In genomic region chr6:141890661-141891060, GRCh38 we compare ENCODE assay signal across 27 cellular contexts.
"Had no signal": no experiment of that assay in that cellular context is flagged by ENCODE, and none has a peak within 500 bp of the region (broad histone marks: within the 10 kb centered on the region; RNA-seq: fewer than 3 reads in every experiment).

No MANE protein-coding gene starts in this region.

- H3K27ac Mint-ChIP-seq: activated CD4-positive, alpha-beta memory T cell treated with anti-CD3 and anti-CD28 coated beads, Interleukin-2, amount 10 ng/mL, durations not matched to agents 7 days and 5 days; activated CD4-positive, alpha-beta T cell treated with anti-CD3 and anti-CD28 coated beads, Interleukin-2, amount 10 ng/mL, durations not matched to agents 7 days and 5 days; activated naive CD8-positive, alpha-beta T cell; activated T-cell treated with anti-CD3 and anti-CD28 coated beads, Interleukin-2, amount 50 U/mL, for 24 hours; activated T-cell treated with anti-CD3 and anti-CD28 coated beads, Interleukin-2, amount 50 U/mL, for 72 hours; dendritic cell treated with granulocyte-macrophage colony-stimulating factor and Interleukin-4, amounts not matched to agents 40 ng/mL and 50 ng/mL, for 4 days; endodermal cell had no signal

- H3K4me3 Mint-ChIP-seq: activated CD4-positive, alpha-beta memory T cell treated with anti-CD3 and anti-CD28 coated beads, Interleukin-2, amount 10 ng/mL, durations not matched to agents 7 days and 5 days; activated CD4-positive, alpha-beta T cell treated with anti-CD3 and anti-CD28 coated beads, Interleukin-2, amount 10 ng/mL, durations not matched to agents 7 days and 5 days; activated naive CD8-positive, alpha-beta T cell; activated T-cell treated with anti-CD3 and anti-CD28 coated beads, Interleukin-2, amount 50 U/mL, for 24 hours; activated T-cell treated with anti-CD3 and anti-CD28 coated beads, Interleukin-2, amount 50 U/mL, for 72 hours; central memory CD8-positive, alpha-beta T cell; dendritic cell treated with granulocyte-macrophage colony-stimulating factor and Interleukin-4, amounts not matched to agents 40 ng/mL and 50 ng/mL, for 4 days; endodermal cell had no signal

- H3K27me3 Mint-ChIP-seq: activated CD4-positive, alpha-beta memory T cell treated with anti-CD3 and anti-CD28 coated beads, Interleukin-2, amount 10 ng/mL, durations not matched to agents 7 days and 5 days; activated CD4-positive, alpha-beta T cell treated with anti-CD3 and anti-CD28 coated beads, Interleukin-2, amount 10 ng/mL, durations not matched to agents 7 days and 5 days; activated naive CD8-positive, alpha-beta T cell; activated T-cell treated with anti-CD3 and anti-CD28 coated beads, Interleukin-2, amount 50 U/mL, for 24 hours; central memory CD8-positive, alpha-beta T cell; dendritic cell treated with granulocyte-macrophage colony-stimulating factor and Interleukin-4, amounts not matched to agents 40 ng/mL and 50 ng/mL, for 4 days had no signal

- H3K4me1 Mint-ChIP-seq: activated CD4-positive, alpha-beta memory T cell treated with anti-CD3 and anti-CD28 coated beads, Interleukin-2, amount 10 ng/mL, durations not matched to agents 7 days and 5 days; activated CD4-positive, alpha-beta T cell treated with anti-CD3 and anti-CD28 coated beads, Interleukin-2, amount 10 ng/mL, durations not matched to agents 7 days and 5 days; central memory CD8-positive, alpha-beta T cell; endodermal cell had no signal

- ATAC-seq: activated T-cell treated with anti-CD3 and anti-CD28 coated beads, Interleukin-2, amount 50 U/mL, for 72 hours; esophagus mucosa; heart left ventricle had no signal

- H3K27ac ChIP-seq: brain microvascular endothelial cell, coronary artery, dorsolateral prefrontal cortex, heart left ventricle had no signal

- DNase-seq: activated CD4-positive, alpha-beta memory T cell treated with anti-CD3 and anti-CD28 coated beads, Interleukin-2, amount 10 ng/mL, durations not matched to agents 7 days and 5 days; activated CD4-positive, alpha-beta T cell treated with anti-CD3 and anti-CD28 coated beads for 1 hour; activated CD4-positive, alpha-beta T cell treated with anti-CD3 and anti-CD28 coated beads for 4 hours; activated CD4-positive, alpha-beta T cell treated with anti-CD3 and anti-CD28 coated beads, Interleukin-2, amount 10 ng/mL, durations not matched to agents 7 days and 5 days; activated CD4-positive, alpha-beta T cell treated with anti-CD3 and anti-CD28 coated beads, Interleukin-2, amount 50 U/mL, for 4 hours; activated CD8-positive, alpha-beta memory T cell treated with anti-CD3 and anti-CD28 coated beads, Interleukin-2, amount 50 U/mL, for 48 hours; activated gamma-delta T cell; activated naive CD4-positive, alpha-beta T cell; activated naive CD4-positive, alpha-beta T cell treated with anti-CD3 and anti-CD28 coated beads, Interleukin-2, amount 50 U/mL, for 16 hours; activated T-cell treated with anti-CD3 and anti-CD28 coated beads for 4 hours; activated T-cell treated with anti-CD3 and anti-CD28 coated beads, Interleukin-2, amount 50 U/mL, for 24 hours; activated T-cell treated with anti-CD3 and anti-CD28 coated beads, Interleukin-2, amount 50 U/mL, for 72 hours; amniotic stem cell; anterior cingulate cortex; brain microvascular endothelial cell; dorsolateral prefrontal cortex; effector memory CD4-positive, alpha-beta T cell; endodermal cell; foreskin fibroblast; glutamatergic neuron; heart left ventricle; T-helper 2 cell had no signal

- H3K4me1 ChIP-seq: heart left ventricle had no signal

- H3K27me3 ChIP-seq: brain microvascular endothelial cell, dorsolateral prefrontal cortex, heart left ventricle had no signal

- H3K36me3 ChIP-seq: brain microvascular endothelial cell, heart left ventricle had no signal

- H3K4me3 ChIP-seq: coronary artery, dorsolateral prefrontal cortex, heart left ventricle had no signal
